Comparison of ENCODE assay signal across 8 cellular contexts in genomic region chr4:107354304-107354703, GRCh38.
DNase-seq lines count a peak whose midpoint lies in the region; TF ChIP-seq lines count a peak whose summit lies in the region.
"Not testable (repeated sequence)": the region's sequence is repeated elsewhere in the genome, so short reads cannot be mapped to it uniquely, and the experiment has no call there.

No MANE protein-coding gene starts in this region.

- not testable (repeated sequence) for H3K4me1 Mint-ChIP-seq in osteocyte (ENCODE audit: unreplicated experiment)

- TF ChIP-seq CTCF in 22Rv1 (IDR thresholded peaks at IDR 0.05) (peak; percentile 43), HFF-Myc (IDR thresholded peaks at IDR 0.05; ENCODE audit: low read depth, low read length, missing control alignments) (peak; percentile 26), foreskin fibroblast (IDR thresholded peaks at IDR 0.05; ENCODE audit: low read depth, low read length) (peak; percentile 10), osteocyte (IDR thresholded peaks at IDR 0.05) (peak; percentile 26)

- H3K27me3 Mint-ChIP-seq in osteocyte (ENCODE audit: unreplicated experiment) = not testable (repeated sequence)

- not testable (repeated sequence) for H3K4me3 Mint-ChIP-seq in osteocyte (ENCODE audit: unreplicated experiment)

- H3K27ac Mint-ChIP-seq in osteocyte (ENCODE audit: unreplicated experiment) = not testable (repeated sequence)

- not testable (repeated sequence) for H3K4me3 ChIP-seq in HFF-Myc (replicated peaks; ENCODE audit: low read depth, low read length); foreskin fibroblast (ENCODE audit: low read depth in 1 of 2, low read length in 2 of 2)

- not testable (repeated sequence) for H3K36me3 Mint-ChIP-seq in osteocyte (ENCODE audit: unreplicated experiment)

- DNase-seq in EL (peak; percentile 13), NCI-H69 (lab: John Stamatoyannopoulos, UW) (peak; percentile 1), UCSD-AML1 (lab: John Stamatoyannopoulos, UW; ENCODE audit: unreplicated experiment) (peak; percentile 6), T47D (ENCODE audit: low read depth in 1 of 2, low spot score in 1 of 2) (peak; percentile 7 to 75), foreskin fibroblast (peak in 1 of 2 donors; percentile 26)
- not testable (repeated sequence) for DNase-seq in HFF-Myc (ENCODE audit: extremely low read depth, low read depth); osteocyte (ENCODE audit: extremely low spot score, unreplicated experiment)

- not testable (repeated sequence) for H3K9me3 Mint-ChIP-seq in osteocyte (ENCODE audit: unreplicated experiment)

- not testable (repeated sequence) for H3K27ac ChIP-seq in 22Rv1

- in situ Hi-C loops in T47D (cut with HindIII; ENCODE audit: low pct_unique_long_range_greater_than_20kb, low sequenced_read_pairs) = not testable (repeated sequence)
